ENCODE assay signal across 7 cellular contexts in the genomic region with DNA sequence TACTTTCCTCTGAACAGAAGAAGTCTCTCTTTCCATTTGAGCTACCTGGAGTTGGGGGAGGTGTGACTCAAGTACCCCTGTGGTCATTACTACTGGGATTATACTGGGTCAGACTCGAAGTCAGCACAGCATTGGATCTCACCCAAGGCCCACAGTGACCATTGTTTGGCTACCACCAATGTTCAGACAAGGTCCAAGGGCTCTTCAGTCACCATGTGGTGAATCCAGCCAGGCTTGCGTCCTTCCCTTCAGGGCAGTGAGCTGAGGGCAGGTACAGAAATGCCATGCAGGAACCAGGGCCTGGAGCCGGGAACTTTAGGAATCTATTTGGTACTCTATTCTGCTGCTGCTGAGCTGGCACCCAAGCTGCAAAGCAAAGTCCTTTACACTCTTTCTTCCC.
"Had no signal": no experiment of that assay in that cellular context is flagged by ENCODE, and none has a peak within 500 bp of the region (broad histone marks: within the 10 kb centered on the region; RNA-seq: fewer than 3 reads in every experiment).

No MANE protein-coding gene starts in this region.

- H3K4me3 Mint-ChIP-seq: HFFc6, IgD-negative memory B cell had no signal

- DNase-seq: GM23248, GOT3, H7, HFFc6 had no signal

- H3K36me3 ChIP-seq: HAP-1 had no signal

- H3K4me3 ChIP-seq: GM23248, HAP-1 had no signal

- H3K36me3 Mint-ChIP-seq: IgD-negative memory B cell had no signal

- H3K27ac Mint-ChIP-seq: IgD-negative memory B cell had no signal

- H3K9me3 ChIP-seq: HAP-1 had no signal

- H3K4me1 ChIP-seq: HAP-1 had no signal

- H3K27ac ChIP-seq: GM23248 had no signal

- ATAC-seq: HCT116 had no signal

- H3K4me1 Mint-ChIP-seq: IgD-negative memory B cell had no signal
